Comparison of ENCODE assay signal across 27 cellular contexts in the genomic region with DNA sequence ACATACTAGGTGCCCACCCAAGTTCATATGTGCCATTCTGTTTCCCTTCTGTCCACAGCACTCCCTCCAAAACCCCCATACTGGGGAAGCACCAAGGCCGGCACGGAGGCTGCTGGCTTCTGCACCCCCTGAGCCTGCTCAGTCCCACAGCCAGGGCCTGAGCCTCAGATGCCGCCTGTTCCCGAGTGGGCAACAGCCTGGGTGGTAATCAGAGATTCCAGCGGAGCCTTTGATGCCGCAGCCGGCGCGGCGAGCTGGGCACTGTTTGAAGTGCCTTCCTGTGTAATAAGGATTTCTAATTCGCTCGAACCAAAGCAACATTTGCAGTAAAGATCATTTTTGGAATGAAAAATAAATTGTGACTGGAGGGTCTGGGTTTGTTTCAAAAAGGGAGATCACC.
"Had no signal": no experiment of that assay in that cellular context is flagged by ENCODE, and none has a peak within 500 bp of the region (broad histone marks: within the 10 kb centered on the region; RNA-seq: fewer than 3 reads in every experiment).

No MANE protein-coding gene starts in this region.

- H3K9me3 ChIP-seq: ascending aorta, esophagus muscularis mucosa, gastrocnemius medialis had no signal

- H3K4me3 ChIP-seq: ascending aorta, coronary artery, esophagus muscularis mucosa, gastrocnemius medialis had no signal

- H3K27me3 ChIP-seq: ascending aorta, brain microvascular endothelial cell, esophagus muscularis mucosa, foreskin keratinocyte, gastrocnemius medialis had no signal

- H3K36me3 ChIP-seq: ascending aorta, brain microvascular endothelial cell, esophagus muscularis mucosa, gastrocnemius medialis had no signal

- ATAC-seq: activated CD4-positive, alpha-beta T cell treated with anti-CD3 and anti-CD28 coated beads for 36 hours; activated CD8-positive, alpha-beta T cell treated with anti-CD3 and anti-CD28 coated beads, Interleukin-2, amount 10 ng/mL, durations not matched to agents 7 days and 5 days; activated naive CD4-positive, alpha-beta T cell treated with anti-CD3 and anti-CD28 coated beads, Interleukin-2, amount 50 U/mL, for 72 hours; activated T-cell treated with anti-CD3 and anti-CD28 coated beads, Interleukin-2, amount 50 U/mL, for 72 hours; effector memory CD8-positive, alpha-beta T cell; foreskin keratinocyte had no signal

- DNase-seq: activated CD4-positive, alpha-beta memory T cell treated with anti-CD3 and anti-CD28 coated beads for 36 hours; activated CD4-positive, alpha-beta T cell treated with anti-CD3 and anti-CD28 coated beads for 36 hours; activated CD4-positive, alpha-beta T cell treated with anti-CD3 and anti-CD28 coated beads, Interleukin-2, amount 10 ng/mL, durations not matched to agents 24 days and 14 days; activated CD4-positive, CD25-positive, alpha-beta regulatory T cell; activated CD4-positive, CD25-positive, alpha-beta regulatory T cell treated with anti-CD3 and anti-CD28 coated beads, Interleukin-2, amount 50 U/mL, for 72 hours; activated CD8-positive, alpha-beta memory T cell treated with anti-CD3 and anti-CD28 coated beads, Interleukin-2, amount 50 U/mL, for 48 hours; activated CD8-positive, alpha-beta T cell treated with anti-CD3 and anti-CD28 coated beads, Interleukin-2, amount 10 ng/mL, durations not matched to agents 7 days and 5 days; activated gamma-delta T cell; activated naive CD4-positive, alpha-beta T cell; activated naive CD4-positive, alpha-beta T cell treated with anti-CD3 and anti-CD28 coated beads, Interleukin-2, amount 10 ng/mL, durations not matched to agents 7 days and 5 days; activated naive CD8-positive, alpha-beta T cell treated with anti-CD3 and anti-CD28 coated beads, Interleukin-2, amount 10 ng/mL, durations not matched to agents 7 days and 5 days; activated T-cell treated with anti-CD3 and anti-CD28 coated beads for 4 hours; activated T-cell treated with anti-CD3 and anti-CD28 coated beads, Interleukin-2, amount 50 U/mL, for 24 hours; activated T-cell treated with anti-CD3 and anti-CD28 coated beads, Interleukin-2, amount 50 U/mL, for 72 hours; brain microvascular endothelial cell; dermis blood vessel endothelial cell; effector CD4-positive, alpha-beta T cell; effector memory CD8-positive, alpha-beta T cell; erythroblast; foreskin keratinocyte; glutamatergic neuron; T-helper 2 cell had no signal

- H3K27ac ChIP-seq: ascending aorta, brain microvascular endothelial cell, coronary artery, esophagus muscularis mucosa, foreskin keratinocyte had no signal

- H3K4me1 ChIP-seq: ascending aorta had no signal
